ENCODE assay signal across 24 cellular contexts in genomic region chr16:5349661-5350060, GRCh38.
DNase-seq lines count a peak whose midpoint lies in the region; ATAC-seq, FAIRE-seq and TF ChIP-seq lines count a peak whose summit lies in the region.
"Had no signal": no experiment of that assay in that cellular context is flagged by ENCODE, and none has a peak within 500 bp of the region (broad histone marks: within the 10 kb centered on the region; RNA-seq: fewer than 3 reads in every experiment).

No MANE protein-coding gene starts in this region.

- no peaks in the 10 kb centered on the region for H3K79me2 ChIP-seq in SK-N-SH (ENCODE audit: insufficient read depth)
- no peaks in the 10 kb centered on the region for H3K79me2 ChIP-seq in GM12878 (ENCODE audit: control insufficient read depth, insufficient read depth, low read length)
- no peaks in the 10 kb centered on the region for H3K79me2 ChIP-seq in osteoblast (ENCODE audit: insufficient read depth, low read length)

- ATAC-seq in SK-N-SH treated with all-trans-retinoic acid at 6 μM for 48 hours (no peak), GM12878 (no peak), HG02798 (IDR thresholded peaks at IDR 0.05; ENCODE audit: poor library complexity, unreplicated experiment) (no peak)

- 23% methylated on average over 7 of the region's 7 CpGs for WGBS in SK-N-SH (ENCODE audit: low lambda C conversion rate)
- 15% methylated on average over 7 of the region's 7 CpGs for WGBS in GM12878 (ENCODE audit: insufficient coverage, insufficient replicate concordance, low lambda C conversion rate, missing lambda C conversion rate)
- 61 to 87% methylated on average over 7 of the region's 7 CpGs for WGBS in sigmoid colon, 2 donors

- POLR2A ChIA-PET in SK-N-SH (lab: Yijun Ruan, JAX) (no interaction called here), GM12878 (lab: Charles Lee) (no interaction called here)

- H4K20me1 ChIP-seq in SK-N-SH (ENCODE audit: insufficient read depth), result no peaks in the 10 kb centered on the region
- no peaks in the 10 kb centered on the region for H4K20me1 ChIP-seq in GM12878 (ENCODE audit: control insufficient read depth, insufficient read depth)
- no peaks in the 10 kb centered on the region for H4K20me1 ChIP-seq in osteoblast (ENCODE audit: insufficient read depth, low read length)

- TF ChIP-seq EP300 in SK-N-SH (IDR thresholded peaks at IDR 0.05; ENCODE audit: borderline replicate concordance in 1 of 2, low read depth in 1 of 2, low read length in 1 of 2) (no peak), GM12878 (IDR thresholded peaks at IDR 0.05; ENCODE audit: borderline replicate concordance in 1 of 2, control insufficient read depth in 1 of 2, low read depth in 2 of 2, low read length in 2 of 2) (no peak), sigmoid colon (IDR thresholded peaks at IDR 0.05) (no peak)

- TF ChIP-seq RAD21 in SK-N-SH (IDR thresholded peaks at IDR 0.05; ENCODE audit: low read length) (no peak), GM12878 (IDR thresholded peaks at IDR 0.05; ENCODE audit: insufficient read depth, low read depth, low read length) (no peak)

- H2AFZ ChIP-seq in SK-N-SH (ENCODE audit: low read depth), result no peak overlapping the region
- no peak overlapping the region for H2AFZ ChIP-seq in GM12878 (ENCODE audit: control insufficient read depth, low read depth, low read length)
- no peak overlapping the region for H2AFZ ChIP-seq in osteoblast (ENCODE audit: low read length)

- H3F3A ChIP-seq in SK-N-SH (replicated peaks; ENCODE audit: insufficient read depth), result no peaks in the 10 kb centered on the region

- no peaks in the 10 kb centered on the region for H3K9me3 ChIP-seq in SK-N-SH
- H3K9me3 ChIP-seq in GM12878 (replicated peaks; ENCODE audit: control insufficient read depth, insufficient read depth, low read length), result no peaks in the 10 kb centered on the region
- no peaks in the 10 kb centered on the region for H3K9me3 ChIP-seq in osteoblast (ENCODE audit: low read depth, low read length)
- no peaks in the 10 kb centered on the region for H3K9me3 ChIP-seq in sigmoid colon
- H3K9me3 ChIP-seq: BE2C, HAP-1 had no signal

- H3K36me3 ChIP-seq in SK-N-SH (replicated peaks in 1 of 2; ENCODE audit: control insufficient read depth in 1 of 2, insufficient read depth in 2 of 2, low read length in 1 of 2) (no peaks in the 10 kb centered on the region), GM12878 (ENCODE audit: control insufficient read depth in 2 of 2, insufficient read depth in 2 of 2, low read length in 1 of 2) (no peaks in the 10 kb centered on the region), osteoblast (ENCODE audit: insufficient read depth, low read length) (no peaks in the 10 kb centered on the region), sigmoid colon (no peaks in the 10 kb centered on the region)
- H3K36me3 ChIP-seq: BE2C, HAP-1 had no signal

- H3K4me2 ChIP-seq in SK-N-SH (no peak overlapping the region), GM12878 (ENCODE audit: control insufficient read depth, insufficient read depth) (no peak overlapping the region), osteoblast (ENCODE audit: insufficient read depth, low read length) (no peak overlapping the region)

- CTCF ChIA-PET in SK-N-SH (lab: Yijun Ruan, JAX), result no interaction called here
- CTCF ChIA-PET in GM12878 (lab: Yijun Ruan, JAX), result no interaction called here

- intact Hi-C loops in GM12878 (cut with micrococcal nuclease; ENCODE audit: unreplicated experiment) (no loop called here), sigmoid colon (cut with DNase I) (no loop called here)

- TF ChIP-seq POLR2A in GM12878 (IDR thresholded peaks at IDR 0.05; ENCODE audit: low read depth, low read length) (no peak), sigmoid colon (IDR thresholded peaks at IDR 0.05) (no peak)

- H3K4me1 ChIP-seq in SK-N-SH (ENCODE audit: control insufficient read depth in 1 of 2, insufficient read depth in 2 of 2, low read depth in 1 of 2, low read length in 1 of 2), result peaks cover 0 to 7% of the 10 kb centered on the region in 2 experiments; a peak in 1 of 4 replicates
- H3K4me1 ChIP-seq in GM12878 (ENCODE audit: control insufficient read depth, insufficient read depth, low read length), result no peaks in the 10 kb centered on the region
- no peaks in the 10 kb centered on the region for H3K4me1 ChIP-seq in osteoblast (ENCODE audit: insufficient read depth, low read length)
- H3K4me1 ChIP-seq in sigmoid colon, result no peaks in the 10 kb centered on the region
- H3K4me1 ChIP-seq: HAP-1 had no signal

- in situ Hi-C loops in GM12878 (cut with MboI), result no loop called here

- DNase-seq in SK-N-SH (peak; percentile 15), NCI-H748 treated with DMSO at 0.1 percent for 48 hours (lab: John Stamatoyannopoulos, UW) (peak; percentile 10), GM12878 (ENCODE audit: low read depth, low spot score) (no peak), osteoblast (ENCODE audit: insufficient read length, low spot score, missing footprints) (peak; percentile 48), sigmoid colon (no peak), mucosa of gallbladder (ENCODE audit: low spot score) (no peak)
- DNase-seq: 8988T; BE2C; CD4-positive, CD25-positive, alpha-beta regulatory T cell; COR-L47; DMS 273 treated with DMSO at 0.1 percent for 48 hours; GDM1; MM.1S; NCI-H1092; NCI-H1694; NCI-H2107; NCI-H524; OCI-M1; Right ventricle myocardium superior; T-helper 1 cell had no signal

- H3K27ac ChIP-seq in SK-N-SH (ENCODE audit: low read depth in 2 of 2, low read length in 1 of 2) (no peak overlapping the region), GM12878 (ENCODE audit: control insufficient read depth, insufficient read depth) (no peak overlapping the region), osteoblast (ENCODE audit: low read depth, low read length) (no peak overlapping the region), sigmoid colon (no peak overlapping the region)

- no peak for FAIRE-seq in GM12878 (lab: Jason Lieb, UNC)
- FAIRE-seq: GM19239 had no signal

- no peak overlapping the region for H3K9ac ChIP-seq in SK-N-SH
- no peak overlapping the region for H3K9ac ChIP-seq in GM12878 (ENCODE audit: control insufficient read depth, insufficient read depth, low read length)

- H3K27me3 ChIP-seq in SK-N-SH (ENCODE audit: insufficient read depth) (no peaks in the 10 kb centered on the region), GM12878 (replicated peaks in 1 of 2; ENCODE audit: control insufficient read depth in 2 of 2, insufficient read depth in 2 of 2, low read length in 1 of 2) (no peaks in the 10 kb centered on the region), osteoblast (ENCODE audit: insufficient read depth, low read length) (no peaks in the 10 kb centered on the region), sigmoid colon (no peaks in the 10 kb centered on the region)
- H3K27me3 ChIP-seq: BE2C had no signal

- RAD21 ChIA-PET in GM12878 (lab: Charles Lee; ENCODE audit: unreplicated experiment), result no interaction called here

- no peak for TF ChIP-seq CTCF in SK-N-SH (IDR thresholded peaks at IDR 0.05)
- no peak for TF ChIP-seq CTCF in GM12878 (IDR thresholded peaks at IDR 0.05 in 2 of 3, conservative IDR thresholded peaks at IDR 0.05 in 1 of 3; ENCODE audit: control insufficient read depth in 2 of 3, extremely low read depth in 1 of 3, insufficient read depth in 1 of 3, low read depth in 3 of 3, low read length in 3 of 3)
- TF ChIP-seq CTCF in osteoblast (IDR thresholded peaks at IDR 0.05; ENCODE audit: extremely low read depth, low read depth, low read length), result no peak
- no peak for TF ChIP-seq CTCF in sigmoid colon (IDR thresholded peaks at IDR 0.05)

- H3K4me3 ChIP-seq in SK-N-SH (ENCODE audit: low read depth in 2 of 2, low read length in 1 of 2) (no peak overlapping the region), GM12878 (no peak overlapping the region), osteoblast (ENCODE audit: insufficient read depth, low read length) (no peak overlapping the region), sigmoid colon (no peak overlapping the region)
- H3K4me3 ChIP-seq: HAP-1 had no signal

- SMC1A ChIA-PET in GM12878 (lab: Charles Lee; ENCODE audit: uncharacterized antibody, unreplicated experiment), result no interaction called here

- no TSS peak for BruUV-seq in GM12878 (replicated peaks; lab: Mats Ljungman, UMichigan)

- H3K9me2 ChIP-seq in SK-N-SH, result no peaks in the 10 kb centered on the region

TF ChIP-seq in SK-N-SH, 30 proteins besides CTCF, POLR2A, EP300 and RAD21:
- no peak for TF ChIP-seq MAX (IDR thresholded peaks at IDR 0.05; ENCODE audit: low read depth)
- TF ChIP-seq TEAD4 (IDR thresholded peaks at IDR 0.05; ENCODE audit: borderline replicate concordance, insufficient read depth), result no peak

TF ChIP-seq in SK-N-SH treated with all-trans-retinoic acid at 6 μM for 48 hours, 23 proteins besides CTCF, POLR2A, EP300 and RAD21 (continues in another document):
- TF ChIP-seq OSR1 (CRISPR knock-in tag; IDR thresholded peaks at IDR 0.05) (no peak), ZFP3 (CRISPR knock-in tag; IDR thresholded peaks at IDR 0.05) (no peak)

TF ChIP-seq in GM12878, 131 proteins besides CTCF, POLR2A, EP300 and RAD21:
- TF ChIP-seq NR2C2 (IDR thresholded peaks at IDR 0.05; ENCODE audit: borderline replicate concordance, control insufficient read depth, insufficient read length, low read depth) (no peak), IKZF1 (conservative IDR thresholded peaks at IDR 0.05) (0 out of 2 replicates have a peak, but pooled peaks have one; percentile 10), TAF1 (IDR thresholded peaks at IDR 0.05; ENCODE audit: borderline replicate concordance, low read depth, low read length) (no peak)

Comparison
In these comparisons a context has a peak if more than half of its experiments do, and no peak if none do; other contexts are left out.
1. DNase-seq: peak in SK-N-SH (single experiment), NCI-H748 treated with DMSO at 0.1 percent for 48 hours (single experiment) and osteoblast (single experiment); none in GM12878 (single experiment), sigmoid colon (single experiment) and mucosa of gallbladder (single experiment).